ENCODE assay signal across 23 cellular contexts in genomic region chr20:6473197-6473596, GRCh38.
DNase-seq lines count a peak whose midpoint lies in the region; ATAC-seq and TF ChIP-seq lines count a peak whose summit lies in the region.
"Had no signal": no experiment of that assay in that cellular context is flagged by ENCODE, and none has a peak within 500 bp of the region (broad histone marks: within the 10 kb centered on the region; RNA-seq: fewer than 3 reads in every experiment).

No MANE protein-coding gene starts in this region.

- no peak for ATAC-seq in GM19452 (IDR thresholded peaks at IDR 0.05; ENCODE audit: unreplicated experiment)
- ATAC-seq: activated naive CD4-positive, alpha-beta T cell treated with anti-CD3 and anti-CD28 coated beads, Interleukin-2, amount 50 U/mL, for 72 hours; activated T-cell treated with anti-CD3 and anti-CD28 coated beads, Interleukin-2, amount 50 U/mL, for 72 hours; heart right ventricle; naive thymus-derived CD4-positive, alpha-beta T cell; Right ventricle myocardium inferior had no signal

- H3K36me3 ChIP-seq in brain microvascular endothelial cell (replicated peaks) = no peaks in the 10 kb centered on the region
- H3K36me3 ChIP-seq: heart right ventricle had no signal

- no peak overlapping the region for H3K27ac ChIP-seq in brain microvascular endothelial cell
- H3K27ac ChIP-seq: heart right ventricle, parathyroid adenoma had no signal

- no peak overlapping the region for H3K4me3 ChIP-seq in brain microvascular endothelial cell (ENCODE audit: low read depth, low read length)
- H3K4me3 ChIP-seq: heart right ventricle, lung had no signal

- H3K27me3 ChIP-seq in brain microvascular endothelial cell (replicated peaks) = no peaks in the 10 kb centered on the region
- H3K27me3 ChIP-seq: heart right ventricle had no signal

- DNase-seq in ELR (ENCODE audit: low read depth) (peak; percentile 10), MV-4-11 (lab: John Stamatoyannopoulos, UW) (peak; percentile 69), brain microvascular endothelial cell (peak; percentile 19), iris pigment epithelial cell (ENCODE audit: low read depth) (peak; percentile 86), activated gamma-delta T cell (lab: John Stamatoyannopoulos, UW) (no peak)
- DNase-seq in stimulated activated CD4-positive, alpha-beta T cell treated with anti-CD3 and anti-CD28 coated beads, Interleukin-1b, Interleukin-23, amount 100 ng/mL, for 48 hours = no peak
- no peak for DNase-seq in stimulated activated CD4-positive, alpha-beta T cell treated with anti-CD3 and anti-CD28 coated beads, Interleukin-4, amount 100 ng/mL, for 1 hour
- DNase-seq: activated B cell treated with CpG ODN at 0.5 μM for 24 hours; activated CD8-positive, alpha-beta memory T cell treated with anti-CD3 and anti-CD28 coated beads for 24 hours; activated T-cell treated with anti-CD3 and anti-CD28 coated beads, Interleukin-2, amount 50 U/mL, for 72 hours; dermis blood vessel endothelial cell; heart right ventricle; Kasumi-1; naive thymus-derived CD4-positive, alpha-beta T cell; NCI-H1694 treated with DMSO at 0.1 percent for 48 hours; NCI-H345; NK-92 treated with Interleukin-12 subunit alpha and Interleukin-12 subunit beta, amount 100 ng/mL, for 24 hours; stimulated activated CD4-positive, alpha-beta T cell treated with anti-CD3 and anti-CD28 coated beads, Interleukin-4, amount 100 ng/mL, for 4 hours had no signal

- in situ Hi-C loops in brain microvascular endothelial cell (cut with HindIII; ENCODE audit: low pct_ligation_motif_present, low sequenced_read_pairs) = no loop called here

- no peak for TF ChIP-seq CTCF in brain microvascular endothelial cell (IDR thresholded peaks at IDR 0.05; ENCODE audit: low read depth, low read length, missing control alignments)

Comparison
In these comparisons a context has a peak if more than half of its experiments do, and no peak if none do; other contexts are left out.
1. DNase-seq: peak in ELR (single experiment), MV-4-11 (single experiment), brain microvascular endothelial cell (single experiment) and iris pigment epithelial cell (single experiment); none in stimulated activated CD4-positive, alpha-beta T cell treated with anti-CD3 and anti-CD28 coated beads, Interleukin-1b, Interleukin-23, amount 100 ng/mL, for 48 hours (single experiment), stimulated activated CD4-positive, alpha-beta T cell treated with anti-CD3 and anti-CD28 coated beads, Interleukin-4, amount 100 ng/mL, for 1 hour (single experiment) and activated gamma-delta T cell (single experiment).